Comparison of ENCODE assay signal across 23 cellular contexts in genomic region chrX:69090022-69090421, GRCh38.
"Had no signal": no experiment of that assay in that cellular context is flagged by ENCODE, and none has a peak within 500 bp of the region (broad histone marks: within the 10 kb centered on the region; RNA-seq: fewer than 3 reads in every experiment).

No MANE protein-coding gene starts in this region.

- H3K36me3 Mint-ChIP-seq: immature natural killer cell, mesothelial cell of epicardium had no signal

- H3K36me3 ChIP-seq: colonic mucosa, esophagus muscularis mucosa, gastroesophageal sphincter, heart left ventricle, left lung, lower lobe of right lung had no signal

- FAIRE-seq: endometrium, frontal cortex had no signal

- DNase-seq: colonic mucosa; cortex of kidney; effector CD8-positive, alpha-beta T cell; effector memory CD8-positive, alpha-beta T cell; endodermal cell; heart left ventricle; hypothalamus; immature natural killer cell; islet precursor cell; left cardiac atrium; left lung; left ventricle myocardium superior; lower lobe of right lung; mesenchymal stem cell; mucosa of descending colon had no signal

- H3K79me2 ChIP-seq: hepatocyte had no signal

- H3K9me3 Mint-ChIP-seq: dendritic cell treated with granulocyte-macrophage colony-stimulating factor and Interleukin-4, amounts not matched to agents 40 ng/mL and 50 ng/mL, for 4 days; effector memory CD8-positive, alpha-beta T cell; immature natural killer cell had no signal

- H3K27me3 ChIP-seq: esophagus muscularis mucosa, foreskin keratinocyte, gastroesophageal sphincter, hepatocyte had no signal

- ATAC-seq: effector memory CD8-positive, alpha-beta T cell; foreskin keratinocyte; gastroesophageal sphincter; heart left ventricle; left cardiac atrium; left lung; left ventricle myocardium superior; lower lobe of right lung; mucosa of descending colon had no signal

- H3K27ac Mint-ChIP-seq: dendritic cell treated with granulocyte-macrophage colony-stimulating factor and Interleukin-4, amounts not matched to agents 40 ng/mL and 50 ng/mL, for 4 days; effector memory CD8-positive, alpha-beta T cell; endodermal cell; mesothelial cell of epicardium had no signal

- H3K4me2 ChIP-seq: hepatocyte had no signal

- H3K4me3 Mint-ChIP-seq: dendritic cell treated with granulocyte-macrophage colony-stimulating factor and Interleukin-4, amounts not matched to agents 40 ng/mL and 50 ng/mL, for 4 days; effector memory CD8-positive, alpha-beta T cell; endodermal cell; immature natural killer cell; mesothelial cell of epicardium had no signal

- H3K4me1 ChIP-seq: colonic mucosa, esophagus muscularis mucosa, foreskin keratinocyte, gastroesophageal sphincter, heart left ventricle, left lung, lower lobe of right lung had no signal

- H3K4me3 ChIP-seq: colonic mucosa, esophagus muscularis mucosa, gastroesophageal sphincter, heart left ventricle, hepatocyte, left lung, lower lobe of right lung, mucosa of descending colon had no signal

- H3K9me3 ChIP-seq: colonic mucosa, esophagus muscularis mucosa, gastroesophageal sphincter, heart left ventricle, left lung, lower lobe of right lung, mucosa of descending colon had no signal

- H2AFZ ChIP-seq: hepatocyte had no signal

- H3K4me1 Mint-ChIP-seq: immature natural killer cell had no signal

- H3K27me3 Mint-ChIP-seq: dendritic cell treated with granulocyte-macrophage colony-stimulating factor and Interleukin-4, amounts not matched to agents 40 ng/mL and 50 ng/mL, for 4 days; effector memory CD8-positive, alpha-beta T cell had no signal

- H3K27ac ChIP-seq: colonic mucosa, esophagus muscularis mucosa, foreskin keratinocyte, gastroesophageal sphincter, heart left ventricle, hepatocyte, left lung, lower lobe of right lung had no signal
